ENCODE assay signal across 20 cellular contexts in the genomic region with DNA sequence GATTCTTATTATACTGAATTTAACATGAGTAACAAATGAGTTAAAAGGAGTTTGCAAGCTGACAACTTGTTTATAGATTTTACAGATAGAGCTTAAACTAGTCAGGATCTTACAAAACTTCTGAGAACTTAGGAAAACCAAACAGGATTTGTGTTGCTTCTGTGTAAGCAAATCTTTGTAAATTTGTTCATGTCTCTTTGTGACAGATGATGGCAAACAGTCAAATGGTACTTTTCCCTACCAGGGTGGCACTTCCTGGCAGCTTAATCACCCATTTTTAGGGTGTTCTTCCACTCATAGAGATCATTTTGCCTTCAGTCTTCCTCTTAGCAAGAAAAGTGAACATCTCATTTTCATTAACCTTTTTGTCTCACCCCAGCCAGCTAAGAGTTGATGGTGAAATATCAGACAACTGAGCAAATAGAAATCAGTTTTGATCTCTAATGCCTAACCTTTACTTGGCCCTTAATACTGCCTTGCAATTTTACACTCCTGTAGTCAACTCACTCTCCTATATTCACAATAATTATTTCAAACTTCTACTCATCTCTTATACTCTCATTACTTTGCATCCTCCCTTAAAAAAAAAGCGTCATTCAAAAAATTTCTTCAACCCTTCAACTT. TPM values are rescaled to one million over a fixed set of nuclear protein-coding genes. Genes with fewer than 3 reads are reported as not detected.
DNase-seq lines count a peak whose midpoint lies in the region; ATAC-seq and TF ChIP-seq lines count a peak whose summit lies in the region.
"Had no signal": no experiment of that assay in that cellular context is flagged by ENCODE, and none has a peak within 500 bp of the region (broad histone marks: within the 10 kb centered on the region; RNA-seq: fewer than 3 reads in every experiment).

No MANE protein-coding gene starts in this region.

- H2BK5ac ChIP-seq in mesenchymal stem cell (ENCODE audit: low read depth, low read length, poor library complexity, severe bottlenecking), result no peak overlapping the region

- POLR2A ChIA-PET in CD4-positive, alpha-beta memory T cell (lab: Charles Lee; ENCODE audit: partially characterized antibody), result no interaction called here

- H3K27me3 ChIP-seq in DND-41 (ENCODE audit: insufficient read depth, low read length, poor library complexity) (no peaks in the 10 kb centered on the region), adipocyte (replicated peaks; ENCODE audit: control insufficient read depth, insufficient read depth, low read length) (no peaks in the 10 kb centered on the region), iPS-18a (ENCODE audit: control insufficient read depth, insufficient read depth, low read length) (no peaks in the 10 kb centered on the region), mesenchymal stem cell (ENCODE audit: control insufficient read depth in 1 of 2, insufficient read depth in 1 of 2, low read length in 2 of 2) (no peaks in the 10 kb centered on the region)
- H3K27me3 ChIP-seq in CD4-positive, alpha-beta memory T cell (ENCODE audit: insufficient read depth, low read length), result no peaks in the 10 kb centered on the region
- H3K27me3 ChIP-seq: MG63, SJSA1 had no signal

- H2BK15ac ChIP-seq in mesenchymal stem cell (ENCODE audit: low read depth, poor library complexity, severe bottlenecking), result no peak overlapping the region

- no peak overlapping the region for H3K4me3 ChIP-seq in DND-41 (ENCODE audit: low read depth in 1 of 2, low read length in 2 of 2)
- no peak overlapping the region for H3K4me3 ChIP-seq in adipocyte (ENCODE audit: low read length)
- no peak overlapping the region for H3K4me3 ChIP-seq in iPS-18a (ENCODE audit: low read length)
- no peak overlapping the region for H3K4me3 ChIP-seq in mesenchymal stem cell (ENCODE audit: insufficient read depth in 1 of 2, low read depth in 1 of 2, low read length in 2 of 2)
- no peak overlapping the region for H3K4me3 ChIP-seq in CD4-positive, alpha-beta memory T cell (ENCODE audit: low read length in 2 of 2)
- H3K4me3 ChIP-seq: MG63, SJSA1 had no signal

- WGBS in mesenchymal stem cell, result 100% methylated on average over 1 of the region's 1 CpG

- H3K36me3 ChIP-seq in DND-41 (ENCODE audit: insufficient read depth, low read length) (no peaks in the 10 kb centered on the region), adipocyte (ENCODE audit: control insufficient read depth, insufficient read depth, low read length, severe bottlenecking) (no peaks in the 10 kb centered on the region), iPS-18a (ENCODE audit: control insufficient read depth, low read depth, low read length) (no peaks in the 10 kb centered on the region), mesenchymal stem cell (ENCODE audit: control insufficient read depth in 1 of 2, insufficient read depth in 2 of 2, low read depth in 1 of 2, low read length in 2 of 2) (no peaks in the 10 kb centered on the region)
- H3K36me3 ChIP-seq in CD4-positive, alpha-beta memory T cell (ENCODE audit: insufficient read depth, low read length), result no peaks in the 10 kb centered on the region
- H3K36me3 ChIP-seq: MG63, SJSA1 had no signal

- no peak overlapping the region for H3K9ac ChIP-seq in DND-41 (ENCODE audit: low read depth, low read length)
- H3K9ac ChIP-seq in adipocyte (ENCODE audit: low read length), result no peak overlapping the region
- no peak overlapping the region for H3K9ac ChIP-seq in iPS-18a (ENCODE audit: low read length)
- no peak overlapping the region for H3K9ac ChIP-seq in mesenchymal stem cell (ENCODE audit: low read length)

- no peaks in the 10 kb centered on the region for H3K9me3 Mint-ChIP-seq in CD4-positive, alpha-beta memory T cell

- CTCF ChIA-PET in CD4-positive, alpha-beta memory T cell (lab: Charles Lee; ENCODE audit: partially characterized antibody), result no interaction called here

- no peaks in the 10 kb centered on the region for H3K9me3 ChIP-seq in DND-41 (ENCODE audit: insufficient read depth, low read length, severe bottlenecking)
- H3K9me3 ChIP-seq in adipocyte (ENCODE audit: control insufficient read depth, low read length), result no peaks in the 10 kb centered on the region
- H3K9me3 ChIP-seq in iPS-18a (ENCODE audit: control insufficient read depth, low read depth, low read length), result no peaks in the 10 kb centered on the region
- H3K9me3 ChIP-seq in mesenchymal stem cell (ENCODE audit: control insufficient read depth, low read length), result no peaks in the 10 kb centered on the region
- H3K9me3 ChIP-seq in CD4-positive, alpha-beta memory T cell (ENCODE audit: control insufficient read depth in 1 of 2, low read length in 2 of 2), result no peaks in the 10 kb centered on the region
- H3K9me3 ChIP-seq: MG63, SJSA1 had no signal

- no peaks in the 10 kb centered on the region for H4K20me1 ChIP-seq in DND-41 (ENCODE audit: insufficient read depth, low read length)

- no peaks in the 10 kb centered on the region for H3K79me2 ChIP-seq in DND-41 (ENCODE audit: insufficient read depth, low read length)

- H3K79me1 ChIP-seq in mesenchymal stem cell (replicated peaks; ENCODE audit: low read length, poor library complexity, severe bottlenecking), result no peaks in the 10 kb centered on the region

- in situ Hi-C loops in KBM-7 (cut with MboI; ENCODE audit: low pct_unique_long_range_greater_than_20kb, low sequenced_read_pairs), result no loop called here

- H3K36me3 Mint-ChIP-seq in CD4-positive, alpha-beta memory T cell, result no peaks in the 10 kb centered on the region
- H3K36me3 Mint-ChIP-seq: CD14-positive monocyte had no signal

- intact Hi-C loops in head of caudate nucleus (cut with DNase I), result no loop called here
- intact Hi-C loops in CD4-positive, alpha-beta memory T cell (cut with micrococcal nuclease), result no loop called here

- no peak overlapping the region for H3K27ac Mint-ChIP-seq in CD4-positive, alpha-beta memory T cell
- H3K27ac Mint-ChIP-seq: CD14-positive monocyte had no signal

- no peak overlapping the region for H3K4me2 ChIP-seq in DND-41 (ENCODE audit: insufficient read depth, low read length)
- H3K4me2 ChIP-seq in mesenchymal stem cell (ENCODE audit: low read length, poor library complexity, severe bottlenecking), result no peak overlapping the region

- no peak overlapping the region for H4K91ac ChIP-seq in mesenchymal stem cell (ENCODE audit: low read length)

- H2AK5ac ChIP-seq in mesenchymal stem cell (ENCODE audit: low read length, severe bottlenecking), result no peak overlapping the region

- H3K14ac ChIP-seq in mesenchymal stem cell (ENCODE audit: low read length in 2 of 2), result no peak overlapping the region

- H3K4me1 Mint-ChIP-seq in CD4-positive, alpha-beta memory T cell, result peaks cover 0 to 2% (median under 1%) of the 10 kb centered on the region in 4 donors

- no peak overlapping the region for H3K27ac ChIP-seq in DND-41 (ENCODE audit: low read length)
- H3K27ac ChIP-seq in iPS-18a (ENCODE audit: low read length), result peak overlapping the region; percentile 69
- no peak overlapping the region for H3K27ac ChIP-seq in mesenchymal stem cell (ENCODE audit: low read length, poor library complexity, severe bottlenecking)
- H3K27ac ChIP-seq in CD4-positive, alpha-beta memory T cell (ENCODE audit: low read depth, low read length), result no peak overlapping the region
- H3K27ac ChIP-seq: 22Rv1, SJSA1 had no signal

- H3K4me1 ChIP-seq in DND-41 (ENCODE audit: insufficient read depth, low read length) (0 out of 2 replicates have a peak, but pooled peaks cover 3% of the 10 kb centered on the region), adipocyte (ENCODE audit: control insufficient read depth, insufficient read depth, low read length) (no peaks in the 10 kb centered on the region), iPS-18a (ENCODE audit: control insufficient read depth, low read depth, low read length) (peaks cover 35% of the 10 kb centered on the region), mesenchymal stem cell (ENCODE audit: control insufficient read depth, insufficient read depth, low read depth, low read length) (no peaks in the 10 kb centered on the region)
- H3K4me1 ChIP-seq in CD4-positive, alpha-beta memory T cell (ENCODE audit: insufficient read depth, low read length), result no peaks in the 10 kb centered on the region
- H3K4me1 ChIP-seq: SJSA1 had no signal

- H3K4me3 Mint-ChIP-seq in CD4-positive, alpha-beta memory T cell, result peak overlapping the region in 1 of 8 donors; percentile 6
- H3K4me3 Mint-ChIP-seq: CD14-positive monocyte had no signal

- ATAC-seq in DND-41 (ENCODE audit: insufficient read depth, low read depth), result no peak
- ATAC-seq: HCT116, Panc1 had no signal

- no peak overlapping the region for H3K18ac ChIP-seq in mesenchymal stem cell (ENCODE audit: low read depth in 1 of 2, low read length in 2 of 2)

- H2BK12ac ChIP-seq in mesenchymal stem cell (ENCODE audit: low read length in 2 of 2), result no peak overlapping the region

- H2AFZ ChIP-seq in DND-41 (ENCODE audit: low read depth, low read length) (0 out of 2 replicates have a peak overlapping the region, but pooled peaks have one; percentile 19), mesenchymal stem cell (ENCODE audit: low read depth, low read length) (peak overlapping the region; percentile 14)

- TF ChIP-seq CTCF in DND-41 (IDR thresholded peaks at IDR 0.05; ENCODE audit: borderline replicate concordance, extremely low read depth, low read length, poor library complexity, severe bottlenecking), result no peak

- no peak overlapping the region for H4K8ac ChIP-seq in mesenchymal stem cell (ENCODE audit: low read length)

- no peak overlapping the region for H2BK120ac ChIP-seq in mesenchymal stem cell (ENCODE audit: low read depth, low read length)

- no peak overlapping the region for H3K23ac ChIP-seq in mesenchymal stem cell (ENCODE audit: low read length in 2 of 2)

- no peak overlapping the region for H3K4ac ChIP-seq in mesenchymal stem cell (ENCODE audit: low read depth in 1 of 2, low read length in 2 of 2)

- peaks cover 0 to 2% of the 10 kb centered on the region in 2 donors for H3K27me3 Mint-ChIP-seq in CD4-positive, alpha-beta memory T cell

- DNase-seq in DND-41 (no peak), adipocyte (ENCODE audit: low read depth) (peak; percentile 0), mesenchymal stem cell (peak; percentile 36), head of caudate nucleus (no peak), NCI-H1105 (lab: John Stamatoyannopoulos, UW) (no peak), KBM-7 (no peak)
- DNase-seq in CD4-positive, alpha-beta memory T cell, result no peak
- DNase-seq: DMS 273 treated with DMSO at 0.1 percent for 48 hours, IMR-90, Karpas-422, MG63, NCI-H1048, NCI-H2081, NCI-H446 treated with DMSO at 0.1 percent for 48 hours had no signal

RNA-seq across cellular contexts. Expression of a gene that starts 23.7 kb away (rescaled TPM):
- polyA plus RNA-seq in mesenchymal stem cell (2013, experiment 1 of 2), result 29.5 TPM
- 31.6 TPM for polyA plus RNA-seq in mesenchymal stem cell (2013, experiment 2 of 2)
- 10 to 100 TPM; 12.2 to 15.6 TPM for total RNA-seq in CD4-positive, alpha-beta memory T cell
- polyA plus RNA-seq in CD4-positive, alpha-beta memory T cell, result 1 to 10 TPM; 1.9 to 3.6 TPM
- polyA plus RNA-seq: CD14-positive monocyte had no signal

Comparison
In these comparisons a context has a peak if more than half of its experiments do, and no peak if none do; other contexts are left out.
1. DNase-seq: peak in adipocyte (single experiment) and mesenchymal stem cell (single experiment); none in DND-41 (single experiment), head of caudate nucleus (0 of 42), CD4-positive, alpha-beta memory T cell (0 of 5), NCI-H1105 (single experiment) and KBM-7 (single experiment).